In the genomic region with DNA sequence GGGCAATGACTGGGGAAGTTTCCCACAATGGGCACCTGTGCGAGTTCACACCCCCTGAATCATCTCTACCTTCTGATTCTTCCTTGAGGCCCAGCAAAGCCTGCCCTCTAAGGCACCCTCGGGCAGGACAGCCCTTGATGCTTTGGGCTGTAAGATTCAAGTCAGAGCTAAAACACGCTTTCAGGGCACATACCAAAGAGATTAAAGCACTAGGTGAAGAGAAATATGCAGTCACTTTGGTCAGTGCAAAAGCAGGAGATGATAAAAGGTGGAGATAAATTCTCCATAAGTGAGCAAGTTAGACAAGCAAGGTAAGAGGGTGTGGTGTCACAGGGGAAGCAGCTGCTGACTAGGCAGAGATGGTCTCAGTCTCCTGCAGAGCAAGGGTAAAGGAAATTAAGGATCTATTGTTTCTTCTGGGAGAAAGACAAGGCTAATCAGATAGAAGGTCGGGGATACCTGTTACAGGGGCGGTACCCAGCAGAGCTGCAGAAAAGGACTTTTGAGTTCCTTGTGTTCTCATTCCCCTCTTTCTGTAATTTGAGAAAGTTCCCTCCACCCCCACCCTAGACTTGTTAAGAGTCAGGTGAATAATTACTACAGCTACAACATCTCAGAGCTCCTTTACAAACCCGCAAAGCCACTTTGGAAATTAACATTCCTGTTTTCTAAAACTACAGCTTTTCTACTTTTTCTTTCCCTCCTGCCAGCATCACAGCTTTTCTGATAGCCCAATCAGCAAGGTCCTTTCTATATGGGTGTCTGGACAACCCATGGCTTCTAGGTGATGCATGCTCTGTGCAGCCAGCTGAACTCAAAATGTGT, we compare ENCODE assay signal across 14 cellular contexts. TPM values are rescaled to one million over a fixed set of nuclear protein-coding genes. Genes with fewer than 3 reads are reported as not detected.
DNase-seq lines count a peak whose midpoint lies in the region; ATAC-seq and TF ChIP-seq lines count a peak whose summit lies in the region.
"Had no signal": no experiment of that assay in that cellular context is flagged by ENCODE, and none has a peak within 500 bp of the region (broad histone marks: within the 10 kb centered on the region; RNA-seq: fewer than 3 reads in every experiment).

No MANE protein-coding gene starts in this region.

- peaks cover 56% of the 10 kb centered on the region for H3K4me1 Mint-ChIP-seq in activated B cell treated with CpG ODN at 0.5 μM for 24 hours

- H3K27me3 ChIP-seq in upper lobe of left lung (no peaks in the 10 kb centered on the region), HAP-1 (ENCODE audit: low read depth) (no peaks in the 10 kb centered on the region)
- H3K27me3 ChIP-seq: right atrium auricular region had no signal

- H3K27ac ChIP-seq in upper lobe of left lung = peak overlapping the region; percentile 15 to 85 (median 72)

- WGBS in upper lobe of left lung, 2 donors = 64 to 66% methylated on average over 5 to 6 of the region's 6 CpGs

- TF ChIP-seq EP300 in upper lobe of left lung (IDR thresholded peaks at IDR 0.05) = no peak

- no peak for TF ChIP-seq POLR2A in upper lobe of left lung (IDR thresholded peaks at IDR 0.05)

- no peak overlapping the region for H3K4me3 Mint-ChIP-seq in activated B cell treated with CpG ODN at 0.5 μM for 24 hours

- no peaks in the 10 kb centered on the region for H3K9me3 Mint-ChIP-seq in activated B cell treated with CpG ODN at 0.5 μM for 24 hours

- peaks cover 54 to 90% (median 77%) of the 10 kb centered on the region in 4 donors for H3K4me1 ChIP-seq in upper lobe of left lung
- H3K4me1 ChIP-seq in HAP-1 = peaks cover 4% of the 10 kb centered on the region; the same call in 1 of the 2 replicates

- H3K4me3 ChIP-seq in upper lobe of left lung (no peak overlapping the region), HAP-1 (no peak overlapping the region)
- H3K4me3 ChIP-seq: right atrium auricular region had no signal

- CTCF ChIA-PET in activated B cell treated with CpG ODN at 0.5 μM for 24 hours (lab: Charles Lee) = interaction anchor here (1.1 to 2.1 kb wide), 3 partner anchors 18 to 98 kb away, joined by 3 to 9 read pairs (median 6); no protein-coding TSS in a partner anchor

- no peaks in the 10 kb centered on the region for H3K27me3 Mint-ChIP-seq in activated B cell treated with CpG ODN at 0.5 μM for 24 hours

- intact Hi-C loops in activated B cell treated with CpG ODN at 0.5 μM for 24 hours (cut with micrococcal nuclease) = no loop called here

- peaks cover 70% of the 10 kb centered on the region for H3K36me3 Mint-ChIP-seq in activated B cell treated with CpG ODN at 0.5 μM for 24 hours (ENCODE audit: low read depth)

- in situ Hi-C loops in HAP-1 (cut with MboI; ENCODE audit: low sequenced_read_pairs) = no loop called here

- H3K27ac Mint-ChIP-seq in activated B cell treated with CpG ODN at 0.5 μM for 24 hours = peak overlapping the region; percentile 74

- POLR2A ChIA-PET in activated B cell treated with CpG ODN at 0.5 μM for 24 hours (lab: Charles Lee) = interaction anchor here (0.6 to 1.5 kb wide), 4 partner anchors 10 to 94 kb away, joined by 3 to 4 read pairs (median 4); no protein-coding TSS in a partner anchor

- H3K9me3 ChIP-seq in upper lobe of left lung (no peaks in the 10 kb centered on the region), HAP-1 (no peaks in the 10 kb centered on the region)
- H3K9me3 ChIP-seq: right atrium auricular region had no signal

- peak; percentile 51 for DNase-seq in NCI-H510A treated with DMSO at 0.1 percent for 48 hours (lab: John Stamatoyannopoulos, UW)
- DNase-seq in NCI-H510A (lab: John Stamatoyannopoulos, UW) = no peak
- DNase-seq in activated B cell treated with CpG ODN at 0.5 μM for 24 hours = no peak
- DNase-seq in left kidney (ENCODE audit: low read depth, low spot score) = peak; percentile 62
- no peak for DNase-seq in upper lobe of left lung
- DNase-seq in activated CD4-positive, alpha-beta T cell treated with anti-CD3 and anti-CD28 coated beads, Interleukin-2, amount 50 U/mL, for 1 hour = no peak
- no peak for DNase-seq in HAP-1 (ENCODE audit: low spot score in 2 of 2)
- DNase-seq: cortex of kidney, KG1, midbrain, NCI-H2227 treated with DMSO at 0.1 percent for 48 hours, substantia nigra had no signal

- peaks cover 0 to 79% (median 17%) of the 10 kb centered on the region in 4 donors for H3K36me3 ChIP-seq in upper lobe of left lung
- H3K36me3 ChIP-seq in HAP-1 (replicated peaks) = peaks cover 23% of the 10 kb centered on the region

- no peak for ATAC-seq in activated B cell treated with CpG ODN at 0.5 μM for 24 hours (ENCODE audit: low read depth)
- no peak for ATAC-seq in upper lobe of left lung (ENCODE audit: low FRiP score in 2 of 2)
- ATAC-seq in HG03571 (IDR thresholded peaks at IDR 0.05; ENCODE audit: unreplicated experiment) = no peak

- TF ChIP-seq CTCF in activated B cell treated with CpG ODN at 0.5 μM for 24 hours (IDR thresholded peaks at IDR 0.05) (no peak), upper lobe of left lung (IDR thresholded peaks at IDR 0.05) (no peak)

RNA-seq across cellular contexts. Expression of a gene that starts 26.4 kb away (rescaled TPM):
- total RNA-seq in activated B cell treated with CpG ODN at 0.5 μM for 24 hours (141 and 149 TPM in 2 replicates), upper lobe of left lung (100 to 1,000 TPM in 5 of 6 donors, 10 to 100 TPM in 1; 78.6 to 239 (median 178) TPM)

Comparison
In these comparisons a context has a peak if more than half of its experiments do, and no peak if none do; other contexts are left out.
1. DNase-seq: peak in NCI-H510A treated with DMSO at 0.1 percent for 48 hours (single experiment) and left kidney (single experiment); none in NCI-H510A (single experiment), activated B cell treated with CpG ODN at 0.5 μM for 24 hours (single experiment), upper lobe of left lung (0 of 2), activated CD4-positive, alpha-beta T cell treated with anti-CD3 and anti-CD28 coated beads, Interleukin-2, amount 50 U/mL, for 1 hour (single experiment) and HAP-1 (0 of 2).